In genomic region chr20:46203510-46203837, GRCh38 we compare ENCODE assay signal across 13 cellular contexts.
"Had no signal": no experiment of that assay in that cellular context is flagged by ENCODE, and none has a peak within 500 bp of the region (broad histone marks: within the 10 kb centered on the region; RNA-seq: fewer than 3 reads in every experiment).

No MANE protein-coding gene starts in this region.

- ATAC-seq: activated CD8-positive, alpha-beta memory T cell treated with anti-CD3 and anti-CD28 coated beads, Interleukin-2, amount 10 ng/mL, durations not matched to agents 7 days and 5 days; activated naive CD4-positive, alpha-beta T cell treated with anti-CD3 and anti-CD28 coated beads, Interleukin-2, amount 50 U/mL, for 72 hours; body of pancreas; mucosa of descending colon; naive thymus-derived CD8-positive, alpha-beta T cell had no signal

- H3K4me3 Mint-ChIP-seq: activated CD8-positive, alpha-beta memory T cell treated with anti-CD3 and anti-CD28 coated beads, Interleukin-2, amount 10 ng/mL, durations not matched to agents 7 days and 5 days; activated T-cell treated with anti-CD3 and anti-CD28 coated beads, Interleukin-2, amount 50 U/mL, for 24 hours; naive thymus-derived CD8-positive, alpha-beta T cell had no signal

- H3K9me3 Mint-ChIP-seq: activated naive CD4-positive, alpha-beta T cell treated with anti-CD3 and anti-CD28 coated beads, Interleukin-2, amount 50 U/mL, for 72 hours; activated T-cell treated with anti-CD3 and anti-CD28 coated beads, Interleukin-2, amount 50 U/mL, for 24 hours; naive thymus-derived CD8-positive, alpha-beta T cell had no signal

- H3K9me3 ChIP-seq: body of pancreas, mucosa of descending colon had no signal

- H3K27ac Mint-ChIP-seq: activated CD8-positive, alpha-beta memory T cell treated with anti-CD3 and anti-CD28 coated beads, Interleukin-2, amount 10 ng/mL, durations not matched to agents 7 days and 5 days; activated naive CD4-positive, alpha-beta T cell treated with anti-CD3 and anti-CD28 coated beads, Interleukin-2, amount 50 U/mL, for 72 hours; activated T-cell treated with anti-CD3 and anti-CD28 coated beads, Interleukin-2, amount 50 U/mL, for 24 hours had no signal

- H3K36me3 Mint-ChIP-seq: activated CD8-positive, alpha-beta memory T cell treated with anti-CD3 and anti-CD28 coated beads, Interleukin-2, amount 10 ng/mL, durations not matched to agents 7 days and 5 days; activated naive CD4-positive, alpha-beta T cell treated with anti-CD3 and anti-CD28 coated beads, Interleukin-2, amount 50 U/mL, for 72 hours; naive thymus-derived CD8-positive, alpha-beta T cell had no signal

- H3K27ac ChIP-seq: body of pancreas had no signal

- H3K4me1 ChIP-seq: body of pancreas had no signal

- H3K4me3 ChIP-seq: body of pancreas, mucosa of descending colon had no signal

- DNase-seq: activated CD4-positive, alpha-beta T cell treated with anti-CD3 and anti-CD28 coated beads, Interleukin-2, amount 50 U/mL, for 4 hours; activated CD4-positive, CD25-positive, alpha-beta regulatory T cell treated with anti-CD3 and anti-CD28 coated beads, Interleukin-2, amount 50 U/mL, for 72 hours; activated CD8-positive, alpha-beta memory T cell treated with anti-CD3 and anti-CD28 coated beads, Interleukin-2, amount 10 ng/mL, durations not matched to agents 7 days and 5 days; activated effector memory CD4-positive, alpha-beta T cell treated with anti-CD3 and anti-CD28 coated beads, Interleukin-2, amount 50 U/mL, for 16 hours; activated T-cell treated with anti-CD3 and anti-CD28 coated beads, Interleukin-2, amount 50 U/mL, for 24 hours; amniotic stem cell; body of pancreas; mammary epithelial cell; mucosa of descending colon; naive thymus-derived CD8-positive, alpha-beta T cell; stimulated activated CD4-positive, alpha-beta T cell treated with anti-CD3 and anti-CD28 coated beads, Interleukin-2, amount 100 ng/mL, for 48 hours; stimulated activated naive CD4-positive, alpha-beta T cell treated with Interleukin-2 at 50 U/mL for 16 hours had no signal
